In the genomic region with DNA sequence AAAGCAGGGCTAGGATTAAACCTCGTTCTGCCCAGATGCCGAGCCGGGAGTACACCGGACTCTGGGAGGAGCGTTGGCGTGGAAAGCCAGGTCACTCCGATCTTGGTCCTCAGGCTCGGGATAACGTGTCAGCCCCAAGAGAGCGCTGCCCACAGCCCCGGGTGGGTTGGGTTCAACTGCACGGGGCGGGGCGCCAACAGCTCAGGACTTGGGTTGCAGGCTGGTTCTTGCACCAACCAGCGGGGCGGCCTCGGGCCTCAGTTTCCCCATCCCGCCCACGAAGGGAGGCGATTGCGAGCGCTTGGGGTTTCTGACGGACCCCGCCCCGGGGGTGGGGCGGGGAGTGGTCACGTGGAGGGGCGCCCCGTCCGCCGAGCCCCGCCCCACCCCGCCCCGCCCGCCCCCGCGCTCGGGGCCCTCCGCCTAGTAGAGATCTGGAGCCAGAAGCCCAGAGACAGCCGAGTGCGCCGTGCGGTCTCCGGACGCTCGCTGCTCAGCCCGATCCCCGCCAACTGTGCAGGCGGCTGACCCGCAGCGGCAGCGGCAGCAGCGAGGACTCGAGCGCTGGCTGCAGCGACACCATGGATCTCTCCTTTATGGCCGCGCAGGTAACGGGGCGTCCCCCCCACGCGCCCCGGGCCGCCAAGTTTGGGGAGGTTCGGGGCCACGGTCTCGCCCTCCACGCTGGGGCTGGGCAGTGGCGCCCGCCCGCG, we compare ENCODE assay signal across 9 cellular contexts. TPM values are rescaled to one million over a fixed set of nuclear protein-coding genes. Genes with fewer than 3 reads are reported as not detected.
A peak's percentile ranks its signal among the peaks of the same experiment; 100 is the strongest.
DNase-seq lines count a peak whose midpoint lies in the region; ATAC-seq and TF ChIP-seq lines count a peak whose summit lies in the region.
"Had no signal": no experiment of that assay in that cellular context is flagged by ENCODE, and none has a peak within 500 bp of the region (broad histone marks: within the 10 kb centered on the region; RNA-seq: fewer than 3 reads in every experiment).

A gene (plus strand): TSS at position 443 of the 713 bp plus-strand sequence. CDS start 139 bp downstream, at position 582.

- RAD21 ChIA-PET in HCT116 (lab: Charles Lee; ENCODE audit: low non-redundant PET in 1 of 2, low total read pairs in 2 of 2, uncharacterized antibody in 2 of 2, unreplicated experiment in 2 of 2): no interaction called here

- H3K4me2 ChIP-seq in HCT116 (ENCODE audit: low read length): peak within 1 kb of the TSS; percentile 99

- H3K27me3 ChIP-seq in HCT116 (ENCODE audit: insufficient read depth, low read length) (no peaks in the 10 kb centered on the region), SJSA1 (replicated peaks) (peaks cover 17% of the 10 kb centered on the region), right cardiac atrium (ENCODE audit: control insufficient read depth, insufficient read depth) (no peaks in the 10 kb centered on the region), rectal smooth muscle tissue (ENCODE audit: control insufficient read depth, insufficient read depth, low read length) (no peaks in the 10 kb centered on the region)

- H3K9me3 ChIP-seq in HCT116 (ENCODE audit: control insufficient read depth in 1 of 2, insufficient read depth in 1 of 2, low read depth in 1 of 2, low read length in 2 of 2): no peaks in the 10 kb centered on the region
- no peaks in the 10 kb centered on the region for H3K9me3 ChIP-seq in SJSA1 (replicated peaks)
- H3K9me3 ChIP-seq in right cardiac atrium (ENCODE audit: control insufficient read depth, low read length): no peaks in the 10 kb centered on the region

- H3K4me3 ChIP-seq in HCT116 (replicated peaks in 1 of 2; ENCODE audit: low read depth in 1 of 2, low read length in 2 of 2) (peak within 1 kb of the TSS; percentile 63 to 76), SJSA1 (peak within 1 kb of the TSS; percentile 62), right cardiac atrium (ENCODE audit: low read length) (peak within 1 kb of the TSS; percentile 41), rectal smooth muscle tissue (ENCODE audit: low read length) (peak within 1 kb of the TSS; percentile 81)

- H3K36me3 ChIP-seq in HCT116 (ENCODE audit: control insufficient read depth in 1 of 2, insufficient read depth in 2 of 2, low read length in 2 of 2): no peaks in the 10 kb centered on the region
- H3K36me3 ChIP-seq in SJSA1: no peaks in the 10 kb centered on the region
- H3K36me3 ChIP-seq in rectal smooth muscle tissue (ENCODE audit: control insufficient read depth, insufficient read depth, low read length): no peaks in the 10 kb centered on the region

- DNase-seq in CD1c-positive myeloid dendritic cell (ENCODE audit: extremely low spot score): peak; percentile 4
- DNase-seq in HCT116 (ENCODE audit: low read depth, low spot score): peak; percentile 18
- DNase-seq in SJSA1 (ENCODE audit: low read depth in 1 of 2, low spot score in 2 of 2): peak; percentile 43 to 64
- peak; percentile 52 for DNase-seq in amniotic epithelial cell (ENCODE audit: low read depth)
- peak; percentile 77 to 91 (median 90) for DNase-seq in right cardiac atrium
- no peak for DNase-seq in NCI-H2029 treated with DMSO at 0.1 percent for 48 hours (lab: John Stamatoyannopoulos, UW)

- peak within 1 kb of the TSS; percentile 63 for H3K9ac ChIP-seq in HCT116 (ENCODE audit: low read length)
- H3K9ac ChIP-seq in rectal smooth muscle tissue (ENCODE audit: low read length): peak within 1 kb of the TSS; percentile 21

- TF ChIP-seq RAD21 in HCT116 (IDR thresholded peaks at IDR 0.05; ENCODE audit: low read depth): no peak

- CTCF ChIA-PET in HCT116 (lab: Charles Lee): interaction anchor here (0.8 kb wide), 1 partner anchor 60 kb away, joined by 4 read pairs; no protein-coding TSS in a partner anchor

- TF ChIP-seq POLR2A in HCT116 (IDR thresholded peaks at IDR 0.05; ENCODE audit: borderline replicate concordance, extremely low read depth, insufficient read depth, insufficient read length): peak; percentile 49

- ATAC-seq in HCT116 (peak; percentile 81), right cardiac atrium (peak; percentile 95 to 96), GM21515 (IDR thresholded peaks at IDR 0.05; ENCODE audit: unreplicated experiment) (no peak)

- no peaks in the 10 kb centered on the region for H3K9me2 ChIP-seq in HCT116 (ENCODE audit: insufficient read depth)

- TF ChIP-seq CTCF in HCT116 (IDR thresholded peaks at IDR 0.05 in 2 of 3, conservative IDR thresholded peaks at IDR 0.05 in 1 of 3; ENCODE audit: borderline replicate concordance in 1 of 3, insufficient read depth in 1 of 3, low read depth in 2 of 3, low read length in 2 of 3): no peak

- H4K20me1 ChIP-seq in HCT116 (ENCODE audit: insufficient read depth): no peaks in the 10 kb centered on the region

- H3K4me1 ChIP-seq in HCT116 (ENCODE audit: control insufficient read depth in 1 of 2, insufficient read depth in 2 of 2, low read length in 2 of 2) (peaks cover 18 to 26% of the 10 kb centered on the region in 2 experiments), SJSA1 (replicated peaks) (peaks cover 17% of the 10 kb centered on the region), right cardiac atrium (ENCODE audit: control insufficient read depth, insufficient read depth, low read length) (no peaks in the 10 kb centered on the region), rectal smooth muscle tissue (ENCODE audit: control insufficient read depth, insufficient read depth, low read length) (peaks cover 12% of the 10 kb centered on the region)

- H2AFZ ChIP-seq in HCT116 (ENCODE audit: low read depth, low read length, poor library complexity, severe bottlenecking): peak within 1 kb of the TSS; percentile 62

- H3K79me2 ChIP-seq in HCT116 (ENCODE audit: insufficient read depth, low read length): no peaks in the 10 kb centered on the region

- intact Hi-C loops in HCT116 (cut with micrococcal nuclease) (no loop called here), right cardiac atrium (cut with DNase I) (no loop called here)

- POLR2A ChIA-PET in HCT116 (lab: Charles Lee): no interaction called here

- H3K27ac ChIP-seq in HCT116 (ENCODE audit: low read depth, low read length) (peak within 1 kb of the TSS; percentile 69; the same call in 1 of the 2 replicates), SJSA1 (no peak within 1 kb of the TSS), right cardiac atrium (ENCODE audit: low read length) (no peak within 1 kb of the TSS), rectal smooth muscle tissue (ENCODE audit: low read depth, low read length) (peak within 1 kb of the TSS; percentile 84)
- H3K27ac ChIP-seq: HL-60 had no signal

- whole genome bisulfite sequencing in right cardiac atrium: 1% methylated on average over 72 of the region's 72 CpGs

- no TSS peak for BruUV-seq in HCT116 (replicated peaks; lab: Mats Ljungman, UMichigan)

TF ChIP-seq in HCT116, 20 proteins besides CTCF, POLR2A, EP300 and RAD21:
- peak; percentile 32; the same call in 1 of the 2 replicates for TF ChIP-seq ZFX (IDR thresholded peaks at IDR 0.05)
- peak; percentile 48; the same call in 1 of the 2 replicates for TF ChIP-seq EGR1 (IDR thresholded peaks at IDR 0.05; ENCODE audit: low read depth)
- TF ChIP-seq CBX3 (IDR thresholded peaks at IDR 0.05; ENCODE audit: low read depth): no peak
- peak; percentile 86 for TF ChIP-seq POLR2AphosphoS5 (IDR thresholded peaks at IDR 0.05; ENCODE audit: low read depth, low read length)

RNA-seq across cellular contexts. Expression of the gene that starts here (rescaled TPM):
- total RNA-seq in HCT116 (2021; ENCODE audit: unreplicated experiment) (3.4 TPM), right cardiac atrium (1 to 10 TPM; 3.7 to 5.3 (median 4.7) TPM)
- 3.1 and 4.2 TPM in 2 replicates for polyA plus RNA-seq in HCT116 (2012)
- total RNA-seq in SJSA1 (2014; rRNA removed; shearing (Covaris generic)): 3.0 TPM in 2 replicates
- 2.9 TPM for polyA plus RNA-seq in right cardiac atrium

Comparison
In these comparisons a context has a peak if more than half of its experiments do, and no peak if none do; other contexts are left out.
1. H3K27ac ChIP-seq: peak in HCT116 (single experiment) and rectal smooth muscle tissue (single experiment); none in SJSA1 (single experiment) and right cardiac atrium (single experiment).
2. Peak in every context shown above with its lines, with median percentiles within 50 percentile points of each other: H3K4me3 ChIP-seq.